In genomic region chr10:101336382-101336781, GRCh38 we compare ENCODE assay signal across 6 cellular contexts.
"Had no signal": no experiment of that assay in that cellular context is flagged by ENCODE, and none has a peak within 500 bp of the region (broad histone marks: within the 10 kb centered on the region; RNA-seq: fewer than 3 reads in every experiment).

No MANE protein-coding gene starts in this region.

- H3K4me3 ChIP-seq: K562 had no signal

- ATAC-seq: HepG2, K562 had no signal

- DNase-seq: IMR-90, KBM-7, KG1 had no signal

- H3K27ac ChIP-seq: HL-60 had no signal
